8 cellular contexts compared by ENCODE assay signal in the genomic region with DNA sequence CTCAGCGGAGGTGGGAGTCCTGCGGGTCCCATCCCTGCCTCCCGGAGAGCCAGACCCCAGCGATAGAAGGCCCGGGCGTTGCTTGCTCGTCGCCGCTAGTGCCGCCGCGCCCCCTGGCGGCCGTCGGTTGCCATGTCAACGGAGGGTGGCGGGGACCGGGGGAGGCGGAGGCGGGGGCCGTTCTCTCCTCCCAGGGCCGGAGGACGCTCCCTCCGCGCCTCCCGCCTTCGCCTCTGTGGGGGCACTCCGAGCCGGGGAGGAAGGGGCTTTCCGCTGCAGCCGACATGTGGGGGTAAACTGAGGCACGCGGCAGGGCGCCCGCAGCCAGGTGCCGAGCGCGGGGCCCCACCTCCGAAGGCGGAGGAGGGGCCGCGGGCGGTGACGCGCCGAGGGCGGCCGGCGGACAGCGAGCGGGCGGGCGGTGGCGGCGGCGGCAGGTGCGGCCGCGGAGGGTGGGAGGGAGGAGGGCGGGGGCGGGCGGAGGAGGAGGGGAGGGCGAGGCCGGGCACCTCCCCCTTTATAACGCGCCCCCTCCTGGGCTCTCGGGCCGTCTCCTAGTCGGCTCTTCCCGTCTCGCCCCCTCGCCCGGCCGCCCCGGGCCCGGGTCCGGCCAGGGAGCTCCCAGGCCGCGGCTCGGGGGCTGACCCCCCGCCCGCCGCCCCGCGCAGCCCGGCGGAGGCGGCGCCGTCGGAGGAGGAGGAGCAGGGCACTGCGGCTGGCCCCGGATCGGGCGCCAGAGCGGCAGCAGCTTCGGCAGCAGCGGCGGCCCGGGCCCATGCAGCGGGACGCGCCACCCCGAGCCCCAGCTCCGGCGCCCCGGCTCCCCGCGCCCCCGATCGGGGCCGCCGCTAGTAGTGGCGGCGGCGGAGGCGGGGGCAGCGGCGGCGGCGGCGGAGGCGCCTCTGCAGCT. TPM values are rescaled to one million over a fixed set of nuclear protein-coding genes. Genes with fewer than 3 reads are reported as not detected.
DNase-seq lines count a peak whose midpoint lies in the region; ATAC-seq and TF ChIP-seq lines count a peak whose summit lies in the region.

No MANE protein-coding gene starts in this region.

- ATAC-seq in HG03066 (IDR thresholded peaks at IDR 0.05; ENCODE audit: low read depth, unreplicated experiment), result peak; percentile 46

- H3K27ac ChIP-seq in ACC112 (ENCODE audit: low read depth, low read length) (peak overlapping the region; percentile 47; the same call in 1 of the 2 replicates), breast epithelium (peak overlapping the region; percentile 92 to 99), spleen (peak overlapping the region; percentile 89 to 99 (median 96))

- peaks cover 24% of the 10 kb centered on the region for H3K36me3 ChIP-seq in ACC112 (ENCODE audit: insufficient read depth, low read length)
- peaks cover 18% of the 10 kb centered on the region for H3K36me3 ChIP-seq in breast epithelium
- H3K36me3 ChIP-seq in spleen, result peaks cover 3 to 37% (median 33%) of the 10 kb centered on the region in 6 donors

- H3K9me3 ChIP-seq in breast epithelium (no peaks in the 10 kb centered on the region), spleen (no peaks in the 10 kb centered on the region)

- peaks cover 42% of the 10 kb centered on the region for H3K79me2 ChIP-seq in ACC112 (ENCODE audit: control insufficient read depth, insufficient read depth, low read length, unreplicated experiment)

- TF ChIP-seq POLR2A in GM18526 (IDR thresholded peaks at IDR 0.05; ENCODE audit: extremely low read depth, insufficient read length) (peak; percentile 42), breast epithelium (IDR thresholded peaks at IDR 0.05) (no peak), spleen (IDR thresholded peaks at IDR 0.05) (no peak)

- TF ChIP-seq CTCF in WI38 (IDR thresholded peaks at IDR 0.05; ENCODE audit: low read depth, low read length) (peak; percentile 58), breast epithelium (IDR thresholded peaks at IDR 0.05) (peak; percentile 89 to 97 (median 96)), spleen (IDR thresholded peaks at IDR 0.05 in 8 of 11, conservative IDR thresholded peaks at IDR 0.05 in 3 of 11) (peak; percentile 94 to 99 (median 96))

- H3K4me3 ChIP-seq in ACC112 (ENCODE audit: low read depth, low read length), result peak overlapping the region; percentile 93
- H3K4me3 ChIP-seq in WI38 (ENCODE audit: low read depth, low read length), result peak overlapping the region; percentile 88
- H3K4me3 ChIP-seq in breast epithelium, result peak overlapping the region; percentile 96 to 99 (median 98)
- peak overlapping the region; percentile 96 to 100 (median 100) for H3K4me3 ChIP-seq in spleen

- 0 to 2% (median 1%) methylated on average over 35 to 119 of the region's 123 CpGs for WGBS in spleen, 5 donors

- DNase-seq in NCI-H2196 (lab: John Stamatoyannopoulos, UW; ENCODE audit: unreplicated experiment) (peak; percentile 90), breast epithelium (ENCODE audit: low spot score in 2 of 2) (peak; percentile 79 to 88), iPS-NIHi7 (ENCODE audit: extremely low spot score) (peak; percentile 90), spleen (peak; percentile 99)

- intact Hi-C loops in breast epithelium (cut with DNase I; ENCODE audit: low total_unique reads) (loop anchor here (10.0 kb wide), 2 partner anchors 50 to 90 kb away; a partner anchor contains a TSS), spleen (cut with DNase I; ENCODE audit: low total_unique reads) (loop anchor here (5.0 kb wide), 1 partner anchor 137 kb away; no protein-coding TSS in a partner anchor)

- H2AFZ ChIP-seq in ACC112 (ENCODE audit: low read length, unreplicated experiment), result peak overlapping the region; percentile 79

- H3K27me3 ChIP-seq in ACC112 (ENCODE audit: insufficient read depth, low read length) (no peaks in the 10 kb centered on the region), breast epithelium (no peaks in the 10 kb centered on the region), spleen (replicated peaks in 1 of 7) (no peaks in the 10 kb centered on the region)

- peaks cover 17% of the 10 kb centered on the region for H3K4me1 ChIP-seq in ACC112 (ENCODE audit: control insufficient read depth, insufficient read depth, low read length, unreplicated experiment)
- H3K4me1 ChIP-seq in breast epithelium, result peaks cover 2 to 9% of the 10 kb centered on the region in 2 donors
- H3K4me1 ChIP-seq in spleen, result peaks cover 48 to 89% (median 82%) of the 10 kb centered on the region in 6 donors

RNA-seq across cellular contexts. Expression of a gene that starts 0.6 kb away (rescaled TPM):
- total RNA-seq in breast epithelium (10 to 100 TPM; 60.0 to 70.4 (median 63.9) TPM), spleen (100 to 1,000 TPM in 4 of 7 donors, 10 to 100 TPM in 3; 68.3 to 149 (median 103) TPM)
- polyA plus RNA-seq in spleen, result 10 to 100 TPM; 49.2 to 87.6 (median 87.1) TPM

RNA-seq across cellular contexts. Expression of a gene that starts 6.8 kb away (rescaled TPM):
- 10 to 100 TPM in 1 of 3 donors, 1 to 10 TPM in 2; 6.0 to 15.4 (median 6.9) TPM for total RNA-seq in breast epithelium
- 10 to 100 TPM; 44.7 to 85.4 (median 61.2) TPM for total RNA-seq in spleen
- polyA plus RNA-seq in spleen, result 10 to 100 TPM; 27.0 to 51.1 (median 34.3) TPM

RNA-seq across cellular contexts. Expression of a gene that starts 17.4 kb away (rescaled TPM):
- 100 to 1,000 TPM in 1 of 3 donors, 10 to 100 TPM in 2; 56.3 to 108 (median 78.6) TPM for total RNA-seq in breast epithelium
- total RNA-seq in spleen, result 10 to 100 TPM; 33.3 to 94.6 (median 72.3) TPM
- 10 to 100 TPM; 39.5 to 73.7 (median 60.5) TPM for polyA plus RNA-seq in spleen

RNA-seq across cellular contexts. Expression of a gene that starts 50.2 kb away (rescaled TPM):
- total RNA-seq in breast epithelium, result 10 to 100 TPM in 1 of 3 donors, 1 to 10 TPM in 2; 9.5 to 16.7 (median 9.6) TPM
- total RNA-seq in spleen, result 10 to 100 TPM; 16.8 to 36.5 (median 24.5) TPM
- polyA plus RNA-seq in spleen, result 10 to 100 TPM; 17.9 to 29.1 (median 18.4) TPM

Comparison
In these comparisons a context has a peak if more than half of its experiments do, and no peak if none do; other contexts are left out.
1. Peak in every context shown above with its lines: DNase-seq, ATAC-seq, H3K4me3 ChIP-seq and H3K27ac ChIP-seq.